8 cellular contexts compared by ENCODE assay signal in the genomic region with DNA sequence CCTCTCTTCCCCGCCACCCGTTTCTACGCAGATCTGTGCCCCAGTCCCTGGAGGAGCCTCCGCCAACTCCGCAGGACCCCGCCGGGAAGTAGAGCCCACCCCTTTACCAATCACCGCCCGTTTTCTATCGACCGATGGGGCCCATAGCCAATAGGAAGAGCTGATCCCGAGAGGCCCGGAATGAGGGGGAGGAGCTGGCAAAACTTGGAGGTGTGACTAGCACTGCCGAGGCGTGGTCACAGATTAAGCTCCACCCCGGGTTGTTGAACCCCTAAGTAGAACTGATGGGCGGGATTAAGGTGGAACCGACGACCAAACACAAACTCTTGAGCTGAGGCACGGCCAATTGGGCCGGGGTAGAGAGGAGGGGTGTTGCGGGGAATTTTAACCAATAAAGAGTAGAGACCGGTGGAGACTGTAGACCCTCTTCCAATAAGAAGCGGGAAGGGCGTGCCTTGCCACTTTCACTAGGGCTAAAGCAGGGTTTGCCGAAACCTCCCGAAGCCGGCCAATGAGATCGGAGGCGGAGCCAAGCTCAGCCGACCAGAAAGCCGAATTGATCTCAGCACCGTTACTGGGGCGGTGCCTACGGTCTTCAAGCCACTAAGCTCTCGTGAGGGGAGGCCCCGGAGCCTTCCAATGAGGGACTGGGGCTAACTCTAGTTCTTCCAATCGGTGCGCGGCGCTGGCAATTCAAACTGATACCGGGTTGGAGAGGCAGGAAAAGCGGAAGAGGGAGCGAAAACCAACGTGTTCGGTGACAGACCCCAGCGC. TPM values are rescaled to one million over a fixed set of nuclear protein-coding genes. Genes with fewer than 3 reads are reported as not detected.
A peak's percentile ranks its signal among the peaks of the same experiment; 100 is the strongest.
DNase-seq lines count a peak whose midpoint lies in the region; ATAC-seq lines count a peak whose summit lies in the region.
"Not testable (repeated sequence)": the region's sequence is repeated elsewhere in the genome, so short reads cannot be mapped to it uniquely, and the experiment has no call there.

A gene (plus strand): TSS at position 691 of the 774 bp plus-strand sequence. CDS start 874 bp downstream, outside the sequence.
A gene (minus strand): TSS at position 45 of the 774 bp plus-strand sequence. CDS start 2,427 bp downstream, outside the sequence.

- intact Hi-C loops in activated CD4-positive, alpha-beta T cell treated with anti-CD3 and anti-CD28 coated beads for 36 hours (cut with DNase I, micrococcal nuclease); left colon (cut with DNase I, micrococcal nuclease); sciatic nerve (cut with DNase I): not testable (repeated sequence)

- not testable (repeated sequence) for H3K27ac Mint-ChIP-seq in activated CD4-positive, alpha-beta T cell treated with anti-CD3 and anti-CD28 coated beads for 36 hours

- peak within 1 kb of the TSS; percentile 57 for H3K4me3 Mint-ChIP-seq in activated CD4-positive, alpha-beta T cell treated with anti-CD3 and anti-CD28 coated beads for 36 hours

- H4K20me1 ChIP-seq in BLaER1 treated with 17β-estradiol and CSF1 and Interleukin-3, amounts not matched to agents 10 nM and 100 nM: not testable (repeated sequence)

- not testable (repeated sequence) for H3K9me3 Mint-ChIP-seq in activated CD4-positive, alpha-beta T cell treated with anti-CD3 and anti-CD28 coated beads for 36 hours (ENCODE audit: low read depth)

- H3K27ac ChIP-seq in BLaER1 treated with 17β-estradiol and CSF1 and Interleukin-3, amounts not matched to agents 10 nM and 100 nM: peak within 1 kb of the TSS in 5 of 11 experiments; percentile 41 to 66 (median 53); a peak in 8 of 22 replicates
- H3K27ac ChIP-seq in ectodermal cell (ENCODE audit: insufficient read depth, low read depth, low read length, poor library complexity, severe bottlenecking): not testable (repeated sequence)

- ATAC-seq in GM19328 (IDR thresholded peaks at IDR 0.05; ENCODE audit: unreplicated experiment) (peak; percentile 82), HG02678 (IDR thresholded peaks at IDR 0.05; ENCODE audit: unreplicated experiment) (peak; percentile 81), HG03558 (IDR thresholded peaks at IDR 0.05; ENCODE audit: extremely low read depth, unreplicated experiment) (peak; percentile 80), left colon (peak; percentile 84), sciatic nerve (peak; percentile 93)
- peak; percentile 85 for ATAC-seq in activated CD4-positive, alpha-beta T cell treated with anti-CD3 and anti-CD28 coated beads for 36 hours

- CTCF ChIA-PET in activated CD4-positive, alpha-beta T cell treated with anti-CD3 and anti-CD28 coated beads for 36 hours (lab: Charles Lee): not testable (repeated sequence)

- H3K4me1 Mint-ChIP-seq in activated CD4-positive, alpha-beta T cell treated with anti-CD3 and anti-CD28 coated beads for 36 hours: not testable (repeated sequence)

- H3K9me3 ChIP-seq in BLaER1 treated with 17β-estradiol and CSF1 and Interleukin-3, amounts not matched to agents 10 nM and 100 nM (replicated peaks in 1 of 11); ectodermal cell (ENCODE audit: control insufficient read depth, low read length): not testable (repeated sequence)

- H3K4me3 ChIP-seq in BLaER1 treated with 17β-estradiol and CSF1 and Interleukin-3, amounts not matched to agents 10 nM and 100 nM: peak within 1 kb of the TSS; percentile 41 to 66 (median 56); a peak in 19 of 20 replicates
- H3K4me3 ChIP-seq in ectodermal cell (ENCODE audit: insufficient read depth, low read depth, low read length): peak within 1 kb of the TSS; percentile 23

- no CpG with 5 or more reads among the region's 47 CpGs for WGBS in ectodermal cell, 2 experiments

- H3K27me3 ChIP-seq in BLaER1 treated with 17β-estradiol and CSF1 and Interleukin-3, amounts not matched to agents 10 nM and 100 nM; ectodermal cell (ENCODE audit: control insufficient read depth, insufficient read depth, low read length, poor library complexity, severe bottlenecking): not testable (repeated sequence)

- not testable (repeated sequence) for H3K36me3 Mint-ChIP-seq in activated CD4-positive, alpha-beta T cell treated with anti-CD3 and anti-CD28 coated beads for 36 hours (ENCODE audit: low read depth)

- peak within 1 kb of the TSS in 9 of 11 experiments; percentile 54 to 70 (median 65); a peak in 15 of 22 replicates for H3K9ac ChIP-seq in BLaER1 treated with 17β-estradiol and CSF1 and Interleukin-3, amounts not matched to agents 10 nM and 100 nM

- POLR2A ChIA-PET in activated CD4-positive, alpha-beta T cell treated with anti-CD3 and anti-CD28 coated beads for 36 hours (lab: Charles Lee): not testable (repeated sequence)

- H3K36me3 ChIP-seq in BLaER1 treated with 17β-estradiol and CSF1 and Interleukin-3, amounts not matched to agents 10 nM and 100 nM; ectodermal cell (ENCODE audit: control insufficient read depth, insufficient read depth, low read length): not testable (repeated sequence)

- H3K27me3 Mint-ChIP-seq in activated CD4-positive, alpha-beta T cell treated with anti-CD3 and anti-CD28 coated beads for 36 hours: not testable (repeated sequence)

- H3K4me1 ChIP-seq in BLaER1 treated with 17β-estradiol and CSF1 and Interleukin-3, amounts not matched to agents 10 nM and 100 nM; ectodermal cell (ENCODE audit: control insufficient read depth, insufficient read depth, low read length): not testable (repeated sequence)

- peak within 1 kb of the TSS in 4 of 11 experiments; percentile 33 to 47 (median 41); a peak in 4 of 22 replicates for H3K4me2 ChIP-seq in BLaER1 treated with 17β-estradiol and CSF1 and Interleukin-3, amounts not matched to agents 10 nM and 100 nM

- not testable (repeated sequence) for DNase-seq in activated CD4-positive, alpha-beta T cell treated with anti-CD3 and anti-CD28 coated beads for 36 hours; left colon; sciatic nerve (ENCODE audit: low spot score)

RNA-seq across cellular contexts. Expression of the first gene that starts in this region (rescaled TPM):
- total RNA-seq in activated CD4-positive, alpha-beta T cell treated with anti-CD3 and anti-CD28 coated beads for 36 hours: 10 to 100 TPM; 25.9 to 33.0 TPM
- polyA plus RNA-seq in ectodermal cell (2013, experiment 1 of 4): 11.9 TPM
- polyA plus RNA-seq in ectodermal cell (2013, experiment 2 of 4): 7.1 TPM
- 10.4 TPM for polyA plus RNA-seq in ectodermal cell (2013, experiment 3 of 4)
- 10.9 TPM for polyA plus RNA-seq in ectodermal cell (2013, experiment 4 of 4)
- total RNA-seq in left colon: under 1 TPM; 0.17 to 0.89 TPM
- total RNA-seq in sciatic nerve: 0.40 TPM

RNA-seq across cellular contexts. Expression of the second gene that starts in this region (rescaled TPM):
- 10 to 100 TPM; 17.4 to 19.8 TPM for total RNA-seq in activated CD4-positive, alpha-beta T cell treated with anti-CD3 and anti-CD28 coated beads for 36 hours
- polyA plus RNA-seq in ectodermal cell (2013, experiment 1 of 4): 44.2 TPM
- 37.9 TPM for polyA plus RNA-seq in ectodermal cell (2013, experiment 2 of 4)
- 33.8 TPM for polyA plus RNA-seq in ectodermal cell (2013, experiment 3 of 4)
- 45.1 TPM for polyA plus RNA-seq in ectodermal cell (2013, experiment 4 of 4)
- total RNA-seq in left colon (1 to 10 TPM; 6.8 to 7.2 TPM), sciatic nerve (89.4 TPM)

Comparison
In these comparisons a context has a peak if more than half of its experiments do, and no peak if none do; other contexts are left out.
1. RNA of the first gene that starts in this region (total RNA-seq): 25.9 to 33.0 TPM in activated CD4-positive, alpha-beta T cell treated with anti-CD3 and anti-CD28 coated beads for 36 hours; 0.17 to 0.89 TPM in left colon and 0.40 TPM in sciatic nerve (single experiment); every median in the first group is over 10 times any median in the second.
2. Peak in every context shown above with its lines, with median percentiles within 50 percentile points of each other: ATAC-seq.